24 cellular contexts compared by ENCODE assay signal in genomic region chr6:154865291-154865690, GRCh38.
A peak's percentile ranks its signal among the peaks of the same experiment; 100 is the strongest.
DNase-seq lines count a peak whose midpoint lies in the region; TF ChIP-seq lines count a peak whose summit lies in the region.
"Had no signal": no experiment of that assay in that cellular context is flagged by ENCODE, and none has a peak within 500 bp of the region (broad histone marks: within the 10 kb centered on the region; RNA-seq: fewer than 3 reads in every experiment).

No MANE protein-coding gene starts in this region.

- no peaks in the 10 kb centered on the region for H3K79me2 ChIP-seq in MM.1S (ENCODE audit: low read length)

- H3K36me3 ChIP-seq in MM.1S (replicated peaks; ENCODE audit: insufficient read depth, low read length) = no peaks in the 10 kb centered on the region
- H3K36me3 ChIP-seq: upper lobe of left lung had no signal

- H3K9me3 ChIP-seq in MM.1S (replicated peaks; ENCODE audit: insufficient read depth, low read length) = no peaks in the 10 kb centered on the region
- H3K9me3 ChIP-seq: upper lobe of left lung had no signal

- no peaks in the 10 kb centered on the region for H3F3A ChIP-seq in MM.1S (ENCODE audit: insufficient read depth, low read length)

- no peaks in the 10 kb centered on the region for H4K20me1 ChIP-seq in MM.1S (ENCODE audit: insufficient read depth, low read length)

- no peak for TF ChIP-seq CTCF in MM.1S (IDR thresholded peaks at IDR 0.05; ENCODE audit: low read length)

- no peak overlapping the region for H3K27ac ChIP-seq in MM.1S (ENCODE audit: low read length)
- H3K27ac ChIP-seq: hepatocyte, upper lobe of left lung had no signal

- H3K4me1 ChIP-seq in MM.1S (ENCODE audit: low read length) = no peaks in the 10 kb centered on the region

- H3K9ac ChIP-seq in MM.1S (ENCODE audit: low read length) = no peak overlapping the region

- no peak overlapping the region for H3K4me2 ChIP-seq in MM.1S (ENCODE audit: low read depth, low read length)
- H3K4me2 ChIP-seq: hepatocyte had no signal

- DNase-seq in EH (ENCODE audit: low read depth) (peak; percentile 64), Kasumi-1 (lab: John Stamatoyannopoulos, UW) (peak; percentile 30 to 43), dermis blood vessel endothelial cell (peak; percentile 91), non-pigmented ciliary epithelial cell (ENCODE audit: low read depth) (peak; percentile 24), NCI-H510A treated with DMSO at 0.1 percent for 48 hours (lab: John Stamatoyannopoulos, UW) (no peak), MM.1S (no peak), foreskin melanocyte (no peak), glomerular visceral epithelial cell (ENCODE audit: extremely low spot score) (no peak)
- DNase-seq: activated CD8-positive, alpha-beta memory T cell treated with anti-CD3 and anti-CD28 coated beads for 24 hours; activated gamma-delta T cell treated with Interleukin-2 at 50 U/mL for 16 hours; activated T-cell treated with anti-CD3 and anti-CD28 coated beads, Interleukin-2, amount 50 U/mL, for 24 hours; CD4-positive, alpha-beta T cell; DMS79; foreskin fibroblast; immature natural killer cell; midbrain; natural killer cell; NCI-H187; NCI-H69; stimulated activated CD4-positive, alpha-beta T cell treated with anti-CD3 and anti-CD28 coated beads, Interleukin-1b, Interleukin-23, amount 100 ng/mL, for 48 hours; T-helper 17 cell; upper lobe of left lung had no signal

- no peak overlapping the region for H3K4me3 ChIP-seq in MM.1S (ENCODE audit: low read length)
- H3K4me3 ChIP-seq: GM12878, hepatocyte, upper lobe of left lung had no signal

- no peaks in the 10 kb centered on the region for H3K9me2 ChIP-seq in MM.1S (replicated peaks; ENCODE audit: insufficient read depth, low read length)

- H2AFZ ChIP-seq in MM.1S (ENCODE audit: low read length) = no peak overlapping the region
- H2AFZ ChIP-seq: hepatocyte had no signal

- no peaks in the 10 kb centered on the region for H3K27me3 ChIP-seq in MM.1S (replicated peaks; ENCODE audit: insufficient read depth, low read length)
- H3K27me3 ChIP-seq: hepatocyte, upper lobe of left lung had no signal

Comparison
In these comparisons a context has a peak if more than half of its experiments do, and no peak if none do; other contexts are left out.
1. DNase-seq: peak in EH (single experiment), Kasumi-1 (2 of 2), dermis blood vessel endothelial cell (single experiment) and non-pigmented ciliary epithelial cell (single experiment); none in NCI-H510A treated with DMSO at 0.1 percent for 48 hours (single experiment), MM.1S (single experiment), foreskin melanocyte (single experiment) and glomerular visceral epithelial cell (single experiment).